ENCODE assay signal across 8 cellular contexts in genomic region chr17:2511138-2511461, GRCh38. TPM values are rescaled to one million over a fixed set of nuclear protein-coding genes. Genes with fewer than 3 reads are reported as not detected.
DNase-seq lines count a peak whose midpoint lies in the region; ATAC-seq and TF ChIP-seq lines count a peak whose summit lies in the region.

No MANE protein-coding gene starts in this region.

- no peaks in the 10 kb centered on the region for H3F3A ChIP-seq in Loucy (ENCODE audit: low read depth)

- peak overlapping the region; percentile 88 for H2AFZ ChIP-seq in Loucy (ENCODE audit: low read length)

- no peaks in the 10 kb centered on the region for H3K9me3 Mint-ChIP-seq in naive thymus-derived CD4-positive, alpha-beta T cell

- H3K27me3 ChIP-seq in Loucy (ENCODE audit: insufficient read depth, low read length, poor library complexity, severe bottlenecking) (no peaks in the 10 kb centered on the region), endocrine pancreas (ENCODE audit: control insufficient read depth, insufficient read depth, low read length) (no peaks in the 10 kb centered on the region)
- H3K27me3 ChIP-seq in naive thymus-derived CD4-positive, alpha-beta T cell (ENCODE audit: control insufficient read depth in 2 of 2, insufficient read depth in 2 of 2, low read length in 2 of 2), result no peaks in the 10 kb centered on the region

- no peaks in the 10 kb centered on the region for H3K9me2 ChIP-seq in Loucy (replicated peaks; ENCODE audit: low read depth, low read length)

- H3K27me3 Mint-ChIP-seq in naive thymus-derived CD4-positive, alpha-beta T cell, result no peaks in the 10 kb centered on the region

- H3K79me2 ChIP-seq in Loucy (ENCODE audit: insufficient read depth, low read length), result peaks cover 35% of the 10 kb centered on the region

- H3K9ac ChIP-seq in Loucy (ENCODE audit: low read depth, low read length, poor library complexity, severe bottlenecking) (peak overlapping the region; percentile 87), endocrine pancreas (ENCODE audit: control insufficient read depth, insufficient read depth, low read length) (peak overlapping the region; percentile 92)

- TF ChIP-seq CTCF in AG09309 (IDR thresholded peaks at IDR 0.05; ENCODE audit: control insufficient read depth, insufficient read depth, low read depth, low read length, missing control alignments) (no peak), Loucy (conservative IDR thresholded peaks at IDR 0.05; ENCODE audit: low read length) (no peak)

- H4K20me1 ChIP-seq in Loucy (ENCODE audit: insufficient read depth, low read length, poor library complexity, severe bottlenecking), result peaks cover 4% of the 10 kb centered on the region

- H3K9me3 ChIP-seq in Loucy (ENCODE audit: insufficient read depth, low read depth, low read length) (no peaks in the 10 kb centered on the region), endocrine pancreas (ENCODE audit: control insufficient read depth, low read length) (no peaks in the 10 kb centered on the region)
- H3K9me3 ChIP-seq in naive thymus-derived CD4-positive, alpha-beta T cell (ENCODE audit: control insufficient read depth in 2 of 3, low read length in 3 of 3), result no peaks in the 10 kb centered on the region

- DNase-seq in AG09309 (ENCODE audit: low read depth) (no peak), NCI-H1694 (lab: John Stamatoyannopoulos, UW) (no peak), COLO829 (ENCODE audit: low spot score) (no peak), NCI-H69 (lab: John Stamatoyannopoulos, UW) (no peak)
- no peak for DNase-seq in naive thymus-derived CD4-positive, alpha-beta T cell

- H3K27ac ChIP-seq in naive thymus-derived CD4-positive, alpha-beta T cell (ENCODE audit: low read depth, low read length), result peak overlapping the region; percentile 89

- no peak for ATAC-seq in naive thymus-derived CD4-positive, alpha-beta T cell
- ATAC-seq in GM19023 (IDR thresholded peaks at IDR 0.05; ENCODE audit: unreplicated experiment), result no peak

- CTCF ChIA-PET in naive thymus-derived CD4-positive, alpha-beta T cell (lab: Charles Lee), result no interaction called here

- H3K4me3 ChIP-seq in AG09309 (ENCODE audit: control insufficient read depth, low read depth, low read length), result peak overlapping the region; percentile 61
- H3K4me3 ChIP-seq in Loucy (ENCODE audit: low read length, poor library complexity, severe bottlenecking), result peak overlapping the region; percentile 91
- H3K4me3 ChIP-seq in endocrine pancreas (ENCODE audit: control insufficient read depth, insufficient read depth, low read length), result peak overlapping the region; percentile 92
- peak overlapping the region; percentile 74 for H3K4me3 ChIP-seq in naive thymus-derived CD4-positive, alpha-beta T cell (ENCODE audit: low read length)

- no peak overlapping the region for H3K4me3 Mint-ChIP-seq in naive thymus-derived CD4-positive, alpha-beta T cell

- H3K4me1 ChIP-seq in Loucy (ENCODE audit: insufficient read depth, low read length, poor library complexity, severe bottlenecking), result peaks cover 25% of the 10 kb centered on the region
- H3K4me1 ChIP-seq in endocrine pancreas (ENCODE audit: control insufficient read depth, insufficient read depth, low read length), result peaks cover 8% of the 10 kb centered on the region
- H3K4me1 ChIP-seq in naive thymus-derived CD4-positive, alpha-beta T cell (ENCODE audit: control insufficient read depth in 2 of 2, insufficient read depth in 2 of 2, low read length in 2 of 2), result peaks cover 9 to 14% of the 10 kb centered on the region in 2 donors

- H3K4me2 ChIP-seq in Loucy (ENCODE audit: low read depth, low read length, poor library complexity, severe bottlenecking), result peak overlapping the region; percentile 80

- H3K27ac Mint-ChIP-seq in naive thymus-derived CD4-positive, alpha-beta T cell, result no peak overlapping the region

- intact Hi-C loops in naive thymus-derived CD4-positive, alpha-beta T cell (cut with micrococcal nuclease), result loop anchor here (1.0 to 5.0 kb wide), 6 partner anchors 82 to 1856 kb away; partner anchors contain the start of genes CLUH (in 2 of the 2), MNT (in 2 of the 2), PAFAH1B1 (in 2 of the 2) and UBE2G1 (in 1 of the 2)

- peaks cover 14 to 22% (median 15%) of the 10 kb centered on the region in 7 donors for H3K4me1 Mint-ChIP-seq in naive thymus-derived CD4-positive, alpha-beta T cell

- no peaks in the 10 kb centered on the region for H3K36me3 ChIP-seq in Loucy (ENCODE audit: insufficient read depth, low read length)
- H3K36me3 ChIP-seq in endocrine pancreas (ENCODE audit: control insufficient read depth, insufficient read depth, low read length), result no peaks in the 10 kb centered on the region
- no peaks in the 10 kb centered on the region for H3K36me3 ChIP-seq in naive thymus-derived CD4-positive, alpha-beta T cell (ENCODE audit: control insufficient read depth in 2 of 3, insufficient read depth in 3 of 3, low read length in 3 of 3)

- POLR2A ChIA-PET in naive thymus-derived CD4-positive, alpha-beta T cell (lab: Charles Lee), result interaction anchor here (0.6 to 2.4 kb wide), 16 partner anchors 21 to 862 kb away, joined by 3 to 10 read pairs (median 4); partner anchors contain the start of genes PAFAH1B1 and RILP

- peaks cover 4 to 13% (median 13%) of the 10 kb centered on the region in 5 donors for H3K36me3 Mint-ChIP-seq in naive thymus-derived CD4-positive, alpha-beta T cell

RNA-seq across cellular contexts. Expression of gene METTL16, which starts 0.6 kb away (rescaled TPM):
- total RNA-seq in naive thymus-derived CD4-positive, alpha-beta T cell, result 10 to 100 TPM; 33.5 to 67.7 (median 52.7) TPM
- polyA plus RNA-seq in naive thymus-derived CD4-positive, alpha-beta T cell, result 10 to 100 TPM; 21.0 to 31.4 TPM
